Comparison of ENCODE assay signal across 17 cellular contexts in the genomic region with DNA sequence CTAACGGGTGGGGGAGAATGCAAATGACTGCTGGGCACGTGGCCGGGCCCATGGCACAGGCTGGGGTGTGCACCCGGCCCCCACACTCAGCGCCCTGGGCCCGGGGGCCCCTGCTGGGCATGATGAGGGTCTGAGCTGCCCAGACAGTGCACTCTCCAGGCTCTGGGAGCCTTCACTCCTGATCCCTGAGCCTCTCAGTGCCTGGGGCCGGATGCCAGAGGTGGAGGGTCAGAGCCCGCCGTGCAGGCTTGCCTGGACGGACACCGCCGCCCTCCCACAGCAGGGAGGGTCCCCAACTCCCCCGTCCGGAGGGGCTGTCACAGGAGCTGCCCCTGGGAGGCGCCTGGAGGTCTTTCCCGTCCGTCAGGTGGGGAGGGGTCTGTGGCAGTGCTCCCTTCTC.
"Had no signal": no experiment of that assay in that cellular context is flagged by ENCODE, and none has a peak within 500 bp of the region (broad histone marks: within the 10 kb centered on the region; RNA-seq: fewer than 3 reads in every experiment).

No MANE protein-coding gene starts in this region.

- H2AFZ ChIP-seq: hepatocyte had no signal

- H3K27me3 ChIP-seq: upper lobe of left lung, vagina had no signal

- H3K36me3 ChIP-seq: neutrophil, tibial artery, upper lobe of left lung, vagina had no signal

- H3K27ac ChIP-seq: coronary artery, hepatocyte, neutrophil, psoas muscle, tibial artery, upper lobe of left lung, vagina had no signal

- DNase-seq: effector CD4-positive, alpha-beta T cell; endodermal cell; foreskin melanocyte; head of caudate nucleus; left colon; mucosa of descending colon; natural killer cell; psoas muscle; stimulated activated CD4-positive, alpha-beta T cell treated with anti-CD3 and anti-CD28 coated beads, Interleukin-2, amount 100 ng/mL, for 24 hours; stimulated activated CD4-positive, alpha-beta T cell treated with anti-CD3 and anti-CD28 coated beads, Interleukin-4, amount 100 ng/mL, for 4 hours; stimulated activated naive B cell treated with anti-CD40 and anti-IgM and Interleukin-4, amounts not matched to agents 10 μg/mL and 1 μg/mL and 100 μg/mL, for 72 hours; tibial artery had no signal

- H3K4me2 ChIP-seq: hepatocyte had no signal

- H3K9me3 ChIP-seq: neutrophil, psoas muscle, vagina had no signal

- H3K4me3 ChIP-seq: coronary artery, hepatocyte, mucosa of descending colon, psoas muscle, tibial artery, upper lobe of left lung, vagina had no signal

- H3K4me1 ChIP-seq: psoas muscle, tibial artery, upper lobe of left lung had no signal

- H3K79me2 ChIP-seq: hepatocyte had no signal
